29 cellular contexts compared by ENCODE assay signal in genomic region chr12:9351136-9351535, GRCh38.
"Had no signal": no experiment of that assay in that cellular context is flagged by ENCODE, and none has a peak within 500 bp of the region (broad histone marks: within the 10 kb centered on the region; RNA-seq: fewer than 3 reads in every experiment).

No MANE protein-coding gene starts in this region.

- DNase-seq: activated CD4-positive, alpha-beta memory T cell treated with anti-CD3 and anti-CD28 coated beads for 36 hours; activated CD4-positive, alpha-beta T cell treated with anti-CD3 and anti-CD28 coated beads for 36 hours; activated CD4-positive, alpha-beta T cell treated with anti-CD3 and anti-CD28 coated beads, Interleukin-2, amount 10 ng/mL, durations not matched to agents 24 days and 14 days; activated CD4-positive, CD25-positive, alpha-beta regulatory T cell; activated CD4-positive, CD25-positive, alpha-beta regulatory T cell treated with anti-CD3 and anti-CD28 coated beads, Interleukin-2, amount 50 U/mL, for 72 hours; activated CD8-positive, alpha-beta memory T cell treated with anti-CD3 and anti-CD28 coated beads, Interleukin-2, amount 10 ng/mL, durations not matched to agents 7 days and 5 days; activated CD8-positive, alpha-beta memory T cell treated with anti-CD3 and anti-CD28 coated beads, Interleukin-2, amount 50 U/mL, for 4 hours; activated CD8-positive, alpha-beta T cell treated with anti-CD3 and anti-CD28 coated beads, Interleukin-2, amount 10 ng/mL, durations not matched to agents 7 days and 5 days; activated effector memory CD4-positive, alpha-beta T cell treated with anti-CD3 and anti-CD28 coated beads, Interleukin-2, amount 50 U/mL, for 16 hours; activated naive CD4-positive, alpha-beta T cell treated with anti-CD3 and anti-CD28 coated beads for 36 hours; activated naive CD8-positive, alpha-beta T cell treated with anti-CD3 and anti-CD28 coated beads for 36 hours; activated naive CD8-positive, alpha-beta T cell treated with anti-CD3 and anti-CD28 coated beads, Interleukin-2, amount 50 U/mL, for 24 hours; activated T-cell treated with anti-CD3 and anti-CD28 coated beads, Interleukin-2, amount 50 U/mL, for 1 hour; activated T-cell treated with anti-CD3 and anti-CD28 coated beads, Interleukin-2, amount 50 U/mL, for 48 hours; adrenal gland; amygdala; aorta; body of pancreas; central memory CD4-positive, alpha-beta T cell; cerebellar nuclear complex; colonic mucosa; effector CD8-positive, alpha-beta T cell; erythroblast; esophagus squamous epithelium; foreskin melanocyte; head of caudate nucleus; hippocampal formation; T-helper 2 cell had no signal

- H3K4me1 ChIP-seq: adrenal gland, body of pancreas, colonic mucosa had no signal

- H3K4me3 ChIP-seq: adrenal gland, body of pancreas, cardiac muscle cell, colonic mucosa, esophagus squamous epithelium had no signal

- H3K27ac ChIP-seq: adrenal gland, body of pancreas, cardiac muscle cell, colonic mucosa had no signal

- H3K27me3 ChIP-seq: adrenal gland, body of pancreas, cardiac muscle cell, colonic mucosa, esophagus squamous epithelium had no signal

- H3K36me3 ChIP-seq: adrenal gland, cardiac muscle cell, colonic mucosa, esophagus squamous epithelium had no signal

- H3K9me3 ChIP-seq: colonic mucosa had no signal

- ATAC-seq: activated CD4-positive, alpha-beta T cell treated with anti-CD3 and anti-CD28 coated beads for 36 hours; activated CD8-positive, alpha-beta memory T cell treated with anti-CD3 and anti-CD28 coated beads, Interleukin-2, amount 10 ng/mL, durations not matched to agents 7 days and 5 days; activated CD8-positive, alpha-beta T cell treated with anti-CD3 and anti-CD28 coated beads, Interleukin-2, amount 10 ng/mL, durations not matched to agents 7 days and 5 days; activated naive CD8-positive, alpha-beta T cell treated with anti-CD3 and anti-CD28 coated beads, Interleukin-2, amount 50 U/mL, for 24 hours; body of pancreas had no signal
